26 cellular contexts compared by ENCODE assay signal in genomic region chr17:19742495-19742894, GRCh38. TPM values are rescaled to one million over a fixed set of nuclear protein-coding genes. Genes with fewer than 3 reads are reported as not detected.
A peak's percentile ranks its signal among the peaks of the same experiment; 100 is the strongest.
DNase-seq lines count a peak whose midpoint lies in the region; ATAC-seq and TF ChIP-seq lines count a peak whose summit lies in the region.
"Had no signal": no experiment of that assay in that cellular context is flagged by ENCODE, and none has a peak within 500 bp of the region (broad histone marks: within the 10 kb centered on the region; RNA-seq: fewer than 3 reads in every experiment).

No MANE protein-coding gene starts in this region.

- H2AFZ ChIP-seq in neural progenitor cell (replicated peaks) = no peak overlapping the region
- H2AFZ ChIP-seq: GM23338, PC-9 had no signal

- H3K4me1 Mint-ChIP-seq in T-helper 17 cell (peaks cover 8% of the 10 kb centered on the region), neural progenitor cell (peaks cover 6% of the 10 kb centered on the region)

- H3K9me3 Mint-ChIP-seq in neural progenitor cell = no peaks in the 10 kb centered on the region
- H3K9me3 Mint-ChIP-seq: CD8-positive, alpha-beta T cell; GM23338 had no signal

- H3K4me3 ChIP-seq in heart left ventricle (no peak overlapping the region), neural progenitor cell (no peak overlapping the region)
- H3K4me3 ChIP-seq: BLaER1 treated with 17β-estradiol and CSF1 and Interleukin-3, amounts not matched to agents 10 nM and 100 nM; GM12878; GM23338; PC-9 had no signal

- intact Hi-C loops in Right ventricle myocardium inferior (cut with DNase I) (no loop called here), heart left ventricle (cut with DNase I) (loop anchor here in 2 of 10 donors (10.0 kb wide), 2 partner anchors 78 to 98 kb away; partner anchors contain the start of gene ALDH3A2 (in 1 of the 2)), sciatic nerve (cut with DNase I) (no loop called here)

- H3K79me2 ChIP-seq in neural progenitor cell (ENCODE audit: low read depth) = no peaks in the 10 kb centered on the region

- no peaks in the 10 kb centered on the region for H3K36me3 ChIP-seq in heart left ventricle
- no peaks in the 10 kb centered on the region for H3K36me3 ChIP-seq in neural progenitor cell
- H3K36me3 ChIP-seq: BLaER1 treated with 17β-estradiol and CSF1 and Interleukin-3, amounts not matched to agents 10 nM and 100 nM had no signal

- whole genome bisulfite sequencing in heart left ventricle, 4 donors = 91 to 100% (median 93%) methylated on average over 4 to 10 of the region's 10 CpGs

- H3K27ac ChIP-seq in heart left ventricle (no peak overlapping the region), neural progenitor cell (no peak overlapping the region)
- H3K27ac ChIP-seq: BLaER1 treated with 17β-estradiol and CSF1 and Interleukin-3, amounts not matched to agents 10 nM and 100 nM; PC-9 had no signal

- H3K4me3 Mint-ChIP-seq in T-helper 17 cell = peak overlapping the region; percentile 59
- peak overlapping the region; percentile 55 for H3K4me3 Mint-ChIP-seq in neural progenitor cell
- H3K4me3 Mint-ChIP-seq: GM23338, H9 had no signal

- no peak for TF ChIP-seq POLR2A in heart left ventricle (IDR thresholded peaks at IDR 0.05)

- H3K4me1 ChIP-seq in heart left ventricle (peaks cover 0 to 13% (median 5%) of the 10 kb centered on the region in 12 donors), neural progenitor cell (peaks cover 6% of the 10 kb centered on the region)

- H3F3A ChIP-seq in neural progenitor cell (ENCODE audit: low read depth) = peaks cover 13% of the 10 kb centered on the region

- no peak overlapping the region for H3K27ac Mint-ChIP-seq in T-helper 17 cell
- no peak overlapping the region for H3K27ac Mint-ChIP-seq in neural progenitor cell
- H3K27ac Mint-ChIP-seq: CD8-positive, alpha-beta T cell; GM23338 had no signal

- H3K36me3 Mint-ChIP-seq in T-helper 17 cell (ENCODE audit: low read depth) (no peaks in the 10 kb centered on the region), neural progenitor cell (no peaks in the 10 kb centered on the region)
- H3K36me3 Mint-ChIP-seq: CD8-positive, alpha-beta T cell had no signal

- H3K27me3 ChIP-seq in heart left ventricle (no peaks in the 10 kb centered on the region), neural progenitor cell (peaks cover 5% of the 10 kb centered on the region)
- H3K27me3 ChIP-seq: BLaER1 treated with 17β-estradiol and CSF1 and Interleukin-3, amounts not matched to agents 10 nM and 100 nM had no signal

- no peak overlapping the region for H3K9ac ChIP-seq in neural progenitor cell
- H3K9ac ChIP-seq: BLaER1 treated with 17β-estradiol and CSF1 and Interleukin-3, amounts not matched to agents 10 nM and 100 nM had no signal

- H3K9me3 ChIP-seq in heart left ventricle = no peaks in the 10 kb centered on the region
- no peaks in the 10 kb centered on the region for H3K9me3 ChIP-seq in T-helper 17 cell (ENCODE audit: control insufficient read depth, low read length, poor library complexity, severe bottlenecking)
- no peaks in the 10 kb centered on the region for H3K9me3 ChIP-seq in neural progenitor cell (ENCODE audit: low read depth)
- H3K9me3 ChIP-seq: BLaER1 treated with 17β-estradiol and CSF1 and Interleukin-3, amounts not matched to agents 10 nM and 100 nM; Caco-2 had no signal

- TF ChIP-seq CTCF in heart left ventricle (IDR thresholded peaks at IDR 0.05) = no peak
- TF ChIP-seq CTCF in neural progenitor cell (IDR thresholded peaks at IDR 0.05) = no peak

- H3K27me3 Mint-ChIP-seq in T-helper 17 cell = no peaks in the 10 kb centered on the region
- peaks cover 15% of the 10 kb centered on the region for H3K27me3 Mint-ChIP-seq in neural progenitor cell (ENCODE audit: insufficient read depth, low read depth)

- ATAC-seq in Right ventricle myocardium inferior = no peak
- no peak for ATAC-seq in heart left ventricle
- ATAC-seq in T-helper 17 cell = no peak
- no peak for ATAC-seq in HG03139 (IDR thresholded peaks at IDR 0.05; ENCODE audit: unreplicated experiment)
- no peak for ATAC-seq in sciatic nerve
- no peak for ATAC-seq in GM18873 (IDR thresholded peaks at IDR 0.05; ENCODE audit: low FRiP score, unreplicated experiment)
- ATAC-seq: CD8-positive, alpha-beta T cell; GM12878; GM23338 had no signal

- H4K20me1 ChIP-seq in neural progenitor cell (ENCODE audit: low read depth) = no peaks in the 10 kb centered on the region

- H3K4me2 ChIP-seq in neural progenitor cell = no peak overlapping the region
- H3K4me2 ChIP-seq: BLaER1 treated with 17β-estradiol and CSF1 and Interleukin-3, amounts not matched to agents 10 nM and 100 nM; GM23338; PC-9 had no signal

- DNase-seq in Right ventricle myocardium inferior (ENCODE audit: missing footprints) = peak; percentile 46
- no peak for DNase-seq in heart left ventricle
- DNase-seq in T-helper 17 cell = no peak
- no peak for DNase-seq in neural progenitor cell (ENCODE audit: low spot score)
- no peak for DNase-seq in sciatic nerve (ENCODE audit: low spot score)
- DNase-seq: AML-193; Caco-2; CD8-positive, alpha-beta T cell; H9; KBM-7; NCI-H1105 treated with DMSO at 0.1 percent for 48 hours; NCI-H2029; NCI-H446; NCI-H524 treated with DMSO at 0.1 percent for 48 hours; NCI-H82; NK-92 treated with Interleukin-12 subunit alpha and Interleukin-12 subunit beta, amount 100 ng/mL, for 24 hours; SHP77 had no signal

RNA-seq across cellular contexts. Expression of gene ALDH3A1, which starts 5.6 kb away (rescaled TPM):
- not detected for total RNA-seq in Right ventricle myocardium inferior
- 1 to 10 TPM in 1 of 9 donors, under 1 TPM in 3, not detected in 5; 0.19 to 1.1 (median 0.39) TPM for total RNA-seq in heart left ventricle
- polyA plus RNA-seq in heart left ventricle = under 1 TPM in 1 of 2 donors, not detected in 1; 0.04 TPM
- not detected for total RNA-seq in T-helper 17 cell
- total RNA-seq in neural progenitor cell (ENCODE audit: low replicate concordance) = 1.4 TPM in 1 of 2 replicates, not detected in the other
- total RNA-seq in sciatic nerve = 0.76 TPM
- total RNA-seq: CD8-positive, alpha-beta T cell; GM12878; LHCN-M2; RPMI7951 had no signal

RNA-seq across cellular contexts. Expression of gene SLC47A2, which starts 26.1 kb away (rescaled TPM):
- total RNA-seq in Right ventricle myocardium inferior = not detected
- total RNA-seq in heart left ventricle = under 1 TPM in 1 of 9 donors, not detected in 8; 0.32 TPM
- not detected for polyA plus RNA-seq in heart left ventricle
- total RNA-seq in T-helper 17 cell = not detected
- total RNA-seq in neural progenitor cell (ENCODE audit: low replicate concordance) = 0.39 and 0.43 TPM in 2 replicates
- not detected for total RNA-seq in sciatic nerve
- total RNA-seq: CD8-positive, alpha-beta T cell; GM12878; GM23338; H9; LHCN-M2; RPMI7951; SK-MEL-5 had no signal
- polyA plus RNA-seq: GM12878, GM23338 had no signal
